8 cellular contexts compared by ENCODE assay signal in genomic region chr14:96363751-96364336, GRCh38. TPM values are rescaled to one million over a fixed set of nuclear protein-coding genes. Genes with fewer than 3 reads are reported as not detected.
DNase-seq lines count a peak whose midpoint lies in the region; ATAC-seq and TF ChIP-seq lines count a peak whose summit lies in the region.

No MANE protein-coding gene starts in this region.

- no peak overlapping the region for H2BK120ac ChIP-seq in IMR-90 (ENCODE audit: low read depth, low read length)

- peak overlapping the region; percentile 88 for H3K9ac ChIP-seq in DND-41 (ENCODE audit: low read depth, low read length)
- peak overlapping the region; percentile 79 for H3K9ac ChIP-seq in IMR-90 (ENCODE audit: low read depth, low read length)

- H2AK9ac ChIP-seq in IMR-90 (replicated peaks; ENCODE audit: low read depth, low read length, poor library complexity) = peak overlapping the region; percentile 88

- H3K9me1 ChIP-seq in IMR-90 (ENCODE audit: insufficient read depth, low read length) = peaks cover 6% of the 10 kb centered on the region

- H3K27me3 ChIP-seq in DND-41 (ENCODE audit: insufficient read depth, low read length, poor library complexity) (no peaks in the 10 kb centered on the region), IMR-90 (ENCODE audit: control insufficient read depth, insufficient read depth, low read length) (no peaks in the 10 kb centered on the region), layer of hippocampus (ENCODE audit: control insufficient read depth, insufficient read depth, low read length) (no peaks in the 10 kb centered on the region)

- peak overlapping the region; percentile 8; the same call in 1 of the 2 replicates for H3K4ac ChIP-seq in IMR-90 (ENCODE audit: low read depth, low read length)

- TF ChIP-seq RAD21 in IMR-90 (IDR thresholded peaks at IDR 0.05; ENCODE audit: low read length) = no peak

- WGBS in IMR-90 (ENCODE audit: extremely low coverage in 2 of 2, insufficient read length in 1 of 2), 2 experiments = 1% methylated on average over 14 of the region's 38 CpGs; no CpG with 5 or more reads in 1 of the 2 experiments

- no peaks in the 10 kb centered on the region for H3K9me3 ChIP-seq in DND-41 (ENCODE audit: insufficient read depth, low read length, severe bottlenecking)
- H3K9me3 ChIP-seq in IMR-90 (ENCODE audit: control insufficient read depth, insufficient read depth, low read length) = no peaks in the 10 kb centered on the region

- peak overlapping the region; percentile 84 to 92 for H3K4me3 ChIP-seq in DND-41 (ENCODE audit: low read depth in 1 of 2, low read length in 2 of 2)
- peak overlapping the region; percentile 96 for H3K4me3 ChIP-seq in IMR-90 (ENCODE audit: insufficient read depth, low read depth, low read length)

- H4K8ac ChIP-seq in IMR-90 (ENCODE audit: low read depth in 2 of 2, low read length in 2 of 2) = peak overlapping the region in 1 of 2 experiments; percentile 49; a peak in 1 of 4 replicates

- H3K4me2 ChIP-seq in DND-41 (ENCODE audit: insufficient read depth, low read length) (peak overlapping the region; percentile 88), IMR-90 (ENCODE audit: low read depth, low read length) (peak overlapping the region; percentile 97)

- H2BK5ac ChIP-seq in IMR-90 (ENCODE audit: low read depth, low read length, poor library complexity, severe bottlenecking) = no peak overlapping the region

- H2AK5ac ChIP-seq in IMR-90 (ENCODE audit: low read depth, low read length) = no peak overlapping the region

- no peak overlapping the region for H4K5ac ChIP-seq in IMR-90 (ENCODE audit: low read depth, low read length)

- H3K18ac ChIP-seq in IMR-90 (ENCODE audit: low read depth, low read length) = no peak overlapping the region; the same call in 1 of the 2 replicates

- H4K20me1 ChIP-seq in DND-41 (ENCODE audit: insufficient read depth, low read length) (peaks cover 15% of the 10 kb centered on the region; the same call in 1 of the 2 replicates), IMR-90 (ENCODE audit: insufficient read depth, low read length) (peaks cover 14% of the 10 kb centered on the region; the same call in 1 of the 2 replicates)

- peaks cover 27 to 72% of the 10 kb centered on the region in 2 experiments for H3K79me1 ChIP-seq in IMR-90 (ENCODE audit: low read depth in 1 of 2, low read length in 2 of 2)

- no peak overlapping the region for H2BK15ac ChIP-seq in IMR-90 (ENCODE audit: low read depth, low read length)

- TF ChIP-seq CTCF in DND-41 (IDR thresholded peaks at IDR 0.05; ENCODE audit: borderline replicate concordance, extremely low read depth, low read length, poor library complexity, severe bottlenecking) = no peak
- no peak for TF ChIP-seq CTCF in IMR-90 (conservative IDR thresholded peaks at IDR 0.05; ENCODE audit: low read depth, low read length)

- H3K27ac ChIP-seq in DND-41 (ENCODE audit: low read length) = peak overlapping the region; percentile 47
- peak overlapping the region; percentile 39 for H3K27ac ChIP-seq in IMR-90 (ENCODE audit: insufficient read depth, low read length)
- peak overlapping the region; percentile 78 for H3K27ac ChIP-seq in layer of hippocampus (ENCODE audit: low read depth, low read length)

- H2AFZ ChIP-seq in DND-41 (ENCODE audit: low read depth, low read length) = peak overlapping the region; percentile 83
- peak overlapping the region; percentile 92 for H2AFZ ChIP-seq in IMR-90 (replicated peaks; ENCODE audit: low read length, poor library complexity)

- TF ChIP-seq POLR2A in IMR-90 (IDR thresholded peaks at IDR 0.05; ENCODE audit: low read depth, low read length) = no peak

- CTCF ChIA-PET in IMR-90 (lab: Yijun Ruan, JAX) = interaction anchor here (1.0 kb wide), 1 partner anchor 10 kb away, joined by 3 read pairs; no protein-coding TSS in a partner anchor

- BruUV-seq in IMR-90 (replicated peaks; lab: Mats Ljungman, UMichigan) = no TSS peak

- H3K56ac ChIP-seq in IMR-90 (ENCODE audit: extremely low read depth, insufficient read depth, low read length) = no peak overlapping the region

- no peaks in the 10 kb centered on the region for H3K36me3 ChIP-seq in DND-41 (ENCODE audit: insufficient read depth, low read length)
- H3K36me3 ChIP-seq in IMR-90 (ENCODE audit: control insufficient read depth, insufficient read depth, low read length) = no peaks in the 10 kb centered on the region

- dilution Hi-C loops in IMR-90 (cut with HindIII; ENCODE audit: low sequenced_read_pairs, unreplicated experiment) = no loop called here

- intact Hi-C loops in IMR-90 (cut with micrococcal nuclease) (loop anchor here (5.0 kb wide), 1 partner anchor 58 kb away; no protein-coding TSS in a partner anchor), posterior vena cava (cut with DNase I) (no loop called here)

- no peak overlapping the region for H2BK20ac ChIP-seq in IMR-90 (ENCODE audit: low read depth, low read length)

- ATAC-seq in DND-41 (ENCODE audit: insufficient read depth, low read depth) = peak; percentile 23; the same call in 2 of the 3 replicates
- ATAC-seq in GM21515 (IDR thresholded peaks at IDR 0.05; ENCODE audit: unreplicated experiment) = peak; percentile 31
- ATAC-seq in IMR-90 (ENCODE audit: low read depth) = peak; percentile 43

- H3K4me1 ChIP-seq in DND-41 (ENCODE audit: insufficient read depth, low read length) = peaks cover 37% of the 10 kb centered on the region
- H3K4me1 ChIP-seq in IMR-90 (ENCODE audit: control insufficient read depth, insufficient read depth, low read length) = peaks cover 6% of the 10 kb centered on the region

- POLR2A ChIA-PET in IMR-90 (lab: Charles Lee; ENCODE audit: unreplicated experiment) = no interaction called here

- in situ Hi-C loops in IMR-90 (cut with MboI; ENCODE audit: low sequenced_read_pairs) = no loop called here

- no peak overlapping the region for H4K91ac ChIP-seq in IMR-90 (ENCODE audit: insufficient read depth, low read depth, low read length)

- H3K23ac ChIP-seq in IMR-90 (ENCODE audit: low read depth, low read length) = peak overlapping the region; percentile 84

- peak; percentile 46 for DNase-seq in DND-41
- DNase-seq in IMR-90 = peak; percentile 31
- peak; percentile 18 for DNase-seq in T follicular helper cell (ENCODE audit: low read depth)
- peak; percentile 37 for DNase-seq in central memory CD4-positive, alpha-beta T cell
- DNase-seq in stimulated activated CD4-positive, alpha-beta T cell treated with anti-CD3 and anti-CD28 coated beads, Interleukin-1b, Interleukin-23, amount 100 ng/mL, for 48 hours = peak; percentile 29
- no peak for DNase-seq in posterior vena cava (ENCODE audit: low spot score)

- H3K79me2 ChIP-seq in DND-41 (ENCODE audit: insufficient read depth, low read length) = peaks cover 88% of the 10 kb centered on the region

- peak overlapping the region; percentile 64 for H3K14ac ChIP-seq in IMR-90 (replicated peaks; ENCODE audit: low read depth, low read length)

TF ChIP-seq in IMR-90, 13 proteins besides CTCF, POLR2A, EP300 and RAD21:
- TF ChIP-seq SMC3 (IDR thresholded peaks at IDR 0.05; ENCODE audit: low read depth, low read length) = no peak
- TF ChIP-seq NFE2L2 (IDR thresholded peaks at IDR 0.05; ENCODE audit: low read depth, low read length) = no peak
- no peak for TF ChIP-seq CEBPB (IDR thresholded peaks at IDR 0.05; ENCODE audit: low read depth, low read length)
- TF ChIP-seq USF2 (IDR thresholded peaks at IDR 0.05; ENCODE audit: low read depth, low read length) = no peak
- TF ChIP-seq CHD1 (IDR thresholded peaks at IDR 0.05; ENCODE audit: low read depth, low read length) = no peak
- no peak for TF ChIP-seq FOS (IDR thresholded peaks at IDR 0.05; ENCODE audit: low read depth, low read length)
- TF ChIP-seq BHLHE40 (IDR thresholded peaks at IDR 0.05; ENCODE audit: low read depth, low read length) = no peak
- no peak for TF ChIP-seq MAZ (IDR thresholded peaks at IDR 0.05; ENCODE audit: borderline replicate concordance, low read depth, low read length)
- no peak for TF ChIP-seq MXI1 (IDR thresholded peaks at IDR 0.05; ENCODE audit: borderline replicate concordance, low read depth, low read length)
- TF ChIP-seq RFX5 (IDR thresholded peaks at IDR 0.05; ENCODE audit: low read depth, low read length) = no peak
- TF ChIP-seq ELK1 (IDR thresholded peaks at IDR 0.05; ENCODE audit: borderline replicate concordance, low read depth, low read length) = no peak
- TF ChIP-seq MAFK (IDR thresholded peaks at IDR 0.05; ENCODE audit: low read depth, low read length) = no peak
- no peak for TF ChIP-seq RCOR1 (IDR thresholded peaks at IDR 0.05; ENCODE audit: insufficient replicate concordance, low read length)

RNA-seq across cellular contexts. Expression of gene GSKIP, which starts 0.5 kb away (rescaled TPM):
- total RNA-seq in IMR-90 (2012; rRNA removed) = 22.0 and 34.7 TPM in 2 replicates
- 9.4 and 11.7 TPM in 2 replicates for polyA plus RNA-seq in IMR-90 (2012; rRNA removed)
- 1.6 and 2.8 TPM in 2 replicates for polyA plus RNA-seq in IMR-90 (2012; cell fraction: cytosol; rRNA removed)
- 0.50 and 4.1 TPM in 2 replicates for polyA plus RNA-seq in IMR-90 (2012; cell fraction: nucleus; rRNA removed; ENCODE audit: low replicate concordance)
- 10 to 100 TPM; 15.5 to 19.7 TPM for total RNA-seq in posterior vena cava

RNA-seq across cellular contexts. Expression of gene ATG2B, which starts 0.7 kb away (rescaled TPM):
- 20.6 and 22.0 TPM in 2 replicates for total RNA-seq in IMR-90 (2012; rRNA removed)
- 6.1 and 6.9 TPM in 2 replicates for polyA plus RNA-seq in IMR-90 (2012; rRNA removed)
- 1.8 and 2.9 TPM in 2 replicates for polyA plus RNA-seq in IMR-90 (2012; cell fraction: cytosol; rRNA removed)
- polyA plus RNA-seq in IMR-90 (2012; cell fraction: nucleus; rRNA removed; ENCODE audit: low replicate concordance) = 4.7 and 21.1 TPM in 2 replicates
- total RNA-seq in posterior vena cava = 10 to 100 TPM; 20.6 to 22.6 TPM

RNA-seq across cellular contexts. Expression of gene AK7, which starts 28.1 kb away (rescaled TPM):
- total RNA-seq in IMR-90 (2012; rRNA removed) (under 0.01 TPM in 1 of 2 replicates, not detected in the other), posterior vena cava (under 1 TPM; 0.28 to 0.29 TPM)
- 0.10 and 0.21 TPM in 2 replicates for polyA plus RNA-seq in IMR-90 (2012; rRNA removed)
- 0.06 and 0.12 TPM in 2 replicates for polyA plus RNA-seq in IMR-90 (2012; cell fraction: cytosol; rRNA removed)
- 0.32 TPM in 1 of 2 replicates, not detected in the other for polyA plus RNA-seq in IMR-90 (2012; cell fraction: nucleus; rRNA removed; ENCODE audit: low replicate concordance)
